8 cellular contexts compared by ENCODE assay signal in the genomic region with DNA sequence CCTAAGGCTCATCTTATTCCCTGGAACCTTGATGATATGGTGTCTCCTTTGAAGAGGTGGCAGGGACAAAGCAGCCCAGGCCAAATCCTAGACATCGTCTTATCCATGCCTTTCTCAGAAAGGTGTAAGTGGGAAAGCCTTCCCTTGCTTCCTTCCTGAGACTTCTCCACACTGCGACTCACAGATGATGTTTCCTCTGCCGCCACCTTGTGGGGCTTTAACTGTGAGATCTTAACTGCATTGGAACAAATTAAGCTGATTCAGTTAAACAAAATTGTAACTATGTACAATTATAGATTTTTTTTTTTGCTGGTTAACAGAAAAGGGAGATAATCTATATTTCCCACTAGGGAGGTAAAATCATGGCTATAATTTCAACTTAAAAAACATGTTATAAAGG. TPM values are rescaled to one million over a fixed set of nuclear protein-coding genes. Genes with fewer than 3 reads are reported as not detected.
A peak's percentile ranks its signal among the peaks of the same experiment; 100 is the strongest.
DNase-seq lines count a peak whose midpoint lies in the region; ATAC-seq and TF ChIP-seq lines count a peak whose summit lies in the region.

No MANE protein-coding gene starts in this region.

- ATAC-seq in HG02678 (IDR thresholded peaks at IDR 0.05; ENCODE audit: unreplicated experiment): peak; percentile 65

- intact Hi-C loops in dorsolateral prefrontal cortex (cut with DNase I) (no loop called here), posterior cingulate gyrus (cut with DNase I) (no loop called here), posterior vena cava (cut with DNase I) (no loop called here)

- peak; percentile 48 for TF ChIP-seq CTCF in AG09309 (IDR thresholded peaks at IDR 0.05; ENCODE audit: control insufficient read depth, insufficient read depth, low read depth, low read length, missing control alignments)
- peak; percentile 67 for TF ChIP-seq CTCF in GM10266 (IDR thresholded peaks at IDR 0.05; ENCODE audit: control insufficient read depth, insufficient read depth, low read depth, missing control alignments)
- TF ChIP-seq CTCF in dorsolateral prefrontal cortex (IDR thresholded peaks at IDR 0.05 in 54 of 56, conservative IDR thresholded peaks at IDR 0.05 in 2 of 56; ENCODE audit: low read depth in 1 of 56, partially characterized antibody in 56 of 56): peak in 54 of 56 donors; percentile 24 to 67 (median 49)

- no peak overlapping the region for H3K4me3 ChIP-seq in AG09309 (ENCODE audit: control insufficient read depth, low read depth, low read length)
- H3K4me3 ChIP-seq in dorsolateral prefrontal cortex: no peak overlapping the region

- no peaks in the 10 kb centered on the region for H3K27me3 ChIP-seq in dorsolateral prefrontal cortex

- DNase-seq in AG09309 (ENCODE audit: low read depth) (no peak), GM10266 (ENCODE audit: extremely low spot score) (no peak), NCI-H748 (lab: John Stamatoyannopoulos, UW; ENCODE audit: unreplicated experiment) (peak; percentile 28), dorsolateral prefrontal cortex (peak in 4 of 10 donors; percentile 35 to 64 (median 50)), posterior cingulate gyrus (peak in 6 of 10 donors; percentile 20 to 84 (median 50)), posterior vena cava (ENCODE audit: low spot score) (no peak), germinal center (ENCODE audit: low spot score) (no peak)

- no peak overlapping the region for H3K27ac ChIP-seq in dorsolateral prefrontal cortex

RNA-seq across cellular contexts. Expression of a gene that starts 10.0 kb away (rescaled TPM):
- total RNA-seq in dorsolateral prefrontal cortex (10 to 100 TPM; 12.4 to 77.9 (median 44.5) TPM), posterior vena cava (10 to 100 TPM; 21.1 to 38.9 TPM)

RNA-seq across cellular contexts. Expression of a gene that starts 15.5 kb away (rescaled TPM):
- total RNA-seq in dorsolateral prefrontal cortex (10 to 100 TPM in 8 of 120 experiments, 1 to 10 TPM in 112; 2.8 to 27.5 (median 6.8) TPM), posterior vena cava (10 to 100 TPM; 11.1 to 16.8 TPM)

Comparison
In these comparisons a context has a peak if more than half of its experiments do, and no peak if none do; other contexts are left out.
1. DNase-seq: peak in NCI-H748 (single experiment) and posterior cingulate gyrus (6 of 10); none in AG09309 (single experiment), GM10266 (single experiment), posterior vena cava (single experiment) and germinal center (single experiment).
2. Peak in every context shown above with its lines, with median percentiles within 50 percentile points of each other: CTCF ChIP-seq.